10 cellular contexts compared by ENCODE assay signal in the genomic region with DNA sequence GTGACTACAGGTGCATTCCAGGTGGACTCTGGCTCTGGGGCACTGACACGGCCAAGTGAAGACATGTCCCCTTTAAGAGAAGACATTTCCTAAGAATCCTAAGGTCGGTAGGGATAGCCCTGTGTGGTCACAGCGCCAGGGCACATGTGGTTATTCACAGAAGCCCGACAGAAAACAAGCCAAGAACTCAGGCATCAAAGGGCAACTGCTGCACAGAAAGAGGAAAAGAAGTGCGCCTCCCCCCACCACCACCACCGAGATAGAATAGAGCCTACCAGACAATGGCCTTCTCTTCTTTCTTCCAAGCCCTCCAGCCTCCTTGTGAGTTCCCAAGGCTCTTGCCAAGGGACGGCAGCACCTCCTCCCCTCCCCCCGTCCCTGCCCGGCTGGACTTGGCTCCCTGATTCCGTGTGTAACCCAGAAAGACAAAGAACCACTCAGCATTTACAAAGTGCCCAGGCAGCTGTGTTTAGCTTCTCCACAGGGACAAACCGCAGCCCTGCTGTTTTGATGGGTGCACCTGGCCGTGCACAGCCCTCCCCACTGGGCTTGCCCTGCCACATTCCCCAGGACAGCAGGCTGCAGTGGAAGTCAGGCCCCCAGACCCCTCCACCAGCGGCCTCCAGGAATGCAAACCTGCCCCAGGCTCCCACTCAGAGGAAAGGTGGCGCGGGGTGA. TPM values are rescaled to one million over a fixed set of nuclear protein-coding genes. Genes with fewer than 3 reads are reported as not detected.
A peak's percentile ranks its signal among the peaks of the same experiment; 100 is the strongest.
DNase-seq lines count a peak whose midpoint lies in the region; ATAC-seq, FAIRE-seq and TF ChIP-seq lines count a peak whose summit lies in the region.
"Had no signal": no experiment of that assay in that cellular context is flagged by ENCODE, and none has a peak within 500 bp of the region (broad histone marks: within the 10 kb centered on the region; RNA-seq: fewer than 3 reads in every experiment).

No MANE protein-coding gene starts in this region.

- peak overlapping the region; percentile 80 for H3K27ac ChIP-seq in HUES64 (ENCODE audit: low read depth, low read length)
- H3K27ac ChIP-seq in Peyer's patch = peak overlapping the region in 2 of 4 donors; percentile 55 to 81
- peak overlapping the region; percentile 22 to 79 for H3K27ac ChIP-seq in small intestine (ENCODE audit: low read depth in 1 of 2, low read length in 1 of 2)
- H3K27ac ChIP-seq in vagina = no peak overlapping the region

- H3K36me3 ChIP-seq in HUES64 (ENCODE audit: insufficient read depth, low read length) (0 out of 2 replicates have a peak, but pooled peaks cover 2% of the 10 kb centered on the region), Peyer's patch (peaks cover 0 to 53% (median 4%) of the 10 kb centered on the region in 3 donors), small intestine (ENCODE audit: control insufficient read depth in 2 of 2, insufficient read depth in 2 of 2, low read length in 2 of 2) (peaks cover 3 to 37% of the 10 kb centered on the region in 2 donors), vagina (no peaks in the 10 kb centered on the region)

- H3K4me3 ChIP-seq in HUES64 (ENCODE audit: low read length) (peak overlapping the region; percentile 18; the same call in 1 of the 2 replicates), Peyer's patch (no peak overlapping the region), iPS-18c (ENCODE audit: insufficient read depth, low read depth, low read length) (peak overlapping the region; percentile 15; the same call in 1 of the 2 replicates), small intestine (ENCODE audit: low read depth in 1 of 2, low read length in 2 of 2) (no peak overlapping the region), vagina (no peak overlapping the region)

- peak overlapping the region; percentile 6; the same call in 1 of the 2 replicates for H3K9ac ChIP-seq in HUES64 (ENCODE audit: low read depth, low read length)

- H3K9me3 ChIP-seq in HUES64 (ENCODE audit: insufficient read depth, low read depth, low read length) = no peaks in the 10 kb centered on the region
- H3K9me3 ChIP-seq in Peyer's patch = no peaks in the 10 kb centered on the region
- no peaks in the 10 kb centered on the region for H3K9me3 ChIP-seq in iPS-18c (ENCODE audit: control insufficient read depth, insufficient read depth, low read length)
- H3K9me3 ChIP-seq in small intestine (ENCODE audit: control insufficient read depth, low read depth) = no peaks in the 10 kb centered on the region
- H3K9me3 ChIP-seq in vagina = no peaks in the 10 kb centered on the region

- intact Hi-C loops in vagina (cut with DNase I) = no loop called here

- DNase-seq in Peyer's patch = peak in 2 of 3 donors; percentile 61 to 73
- DNase-seq in small intestine = peak; percentile 72
- no peak for DNase-seq in vagina (ENCODE audit: extremely low spot score in 2 of 2)
- DNase-seq in stimulated activated CD4-positive, alpha-beta T cell treated with anti-CD3 and anti-CD28 coated beads, Interleukin-2, amount 100 ng/mL, for 48 hours = no peak
- DNase-seq: PC-3 had no signal

- TF ChIP-seq CTCF in Peyer's patch (IDR thresholded peaks at IDR 0.05) = no peak
- no peak for TF ChIP-seq CTCF in vagina (IDR thresholded peaks at IDR 0.05)

- WGBS in HUES64 = 15% methylated on average over 15 of the region's 15 CpGs
- WGBS in small intestine, 3 donors = 8 to 22% (median 21%) methylated on average over 15 of the region's 15 CpGs

- no peak for TF ChIP-seq POLR2A in Peyer's patch (IDR thresholded peaks at IDR 0.05)
- no peak for TF ChIP-seq POLR2A in vagina (IDR thresholded peaks at IDR 0.05)

- peaks cover 33% of the 10 kb centered on the region for H3K4me1 ChIP-seq in HUES64 (ENCODE audit: insufficient read depth, low read length)
- peaks cover 0 to 43% (median 4%) of the 10 kb centered on the region in 4 donors for H3K4me1 ChIP-seq in Peyer's patch
- H3K4me1 ChIP-seq in small intestine (ENCODE audit: control insufficient read depth in 2 of 2, insufficient read depth in 1 of 2, low read depth in 1 of 2, low read length in 1 of 2) = peaks cover 3 to 12% of the 10 kb centered on the region in 2 donors
- no peaks in the 10 kb centered on the region for H3K4me1 ChIP-seq in vagina

- no peak for FAIRE-seq in small intestine (lab: Jason Lieb, UNC)

- ATAC-seq in HG03469 (IDR thresholded peaks at IDR 0.05; ENCODE audit: unreplicated experiment) (no peak), GM21825 (IDR thresholded peaks at IDR 0.05; ENCODE audit: unreplicated experiment) (no peak)
- ATAC-seq: PC-3 had no signal

- no peaks in the 10 kb centered on the region for H3K27me3 ChIP-seq in HUES64 (ENCODE audit: insufficient read depth, low read length)
- H3K27me3 ChIP-seq in Peyer's patch = no peaks in the 10 kb centered on the region
- H3K27me3 ChIP-seq in small intestine (ENCODE audit: control insufficient read depth in 2 of 2, insufficient read depth in 2 of 2, low read length in 2 of 2) = no peaks in the 10 kb centered on the region
- no peaks in the 10 kb centered on the region for H3K27me3 ChIP-seq in vagina

RNA-seq across cellular contexts. Expression of a gene that starts 30.2 kb away (rescaled TPM):
- polyA plus RNA-seq in HUES64 (2013, experiment 1 of 2) = 3.9 TPM
- polyA plus RNA-seq in HUES64 (2013, experiment 2 of 2) = 3.0 TPM
- total RNA-seq in Peyer's patch (100 to 1,000 TPM in 3 of 4 donors, 10 to 100 TPM in 1; 39.6 to 419 (median 352) TPM), vagina (19.9 TPM)
- 100 to 1,000 TPM; 108 to 167 (median 135) TPM for polyA plus RNA-seq in small intestine
- total RNA-seq: temporal lobe had no signal

RNA-seq across cellular contexts. Expression of a gene that starts 51.7 kb away (rescaled TPM):
- polyA plus RNA-seq in HUES64 (2013, experiment 1 of 2) = 2.8 TPM
- 2.5 TPM for polyA plus RNA-seq in HUES64 (2013, experiment 2 of 2)
- total RNA-seq in Peyer's patch = 100 to 1,000 TPM in 1 of 4 donors, 10 to 100 TPM in 3; 52.4 to 109 (median 78.9) TPM
- 10 to 100 TPM; 36.0 to 64.9 (median 37.6) TPM for polyA plus RNA-seq in small intestine
- total RNA-seq in vagina = 16.7 TPM

Comparison
In these comparisons a context has a peak if more than half of its experiments do, and no peak if none do; other contexts are left out.
1. H3K4me3 ChIP-seq: peak in HUES64 (single experiment) and iPS-18c (single experiment); none in Peyer's patch (0 of 4), small intestine (0 of 2) and vagina (0 of 2).
2. DNase-seq: peak in Peyer's patch (2 of 3) and small intestine (single experiment); none in vagina (0 of 2) and stimulated activated CD4-positive, alpha-beta T cell treated with anti-CD3 and anti-CD28 coated beads, Interleukin-2, amount 100 ng/mL, for 48 hours (0 of 2).